1 cellular context compared by ENCODE assay signal in genomic region chr1:31644560-31645273, GRCh38.
TF ChIP-seq lines count a peak whose summit lies in the region.

Gene PEF1, minus strand, starts transcription at chr1:31644876. Its CDS starts 12 bp downstream, at chr1:31644864.

TF ChIP-seq in K562, 482 proteins besides CTCF, POLR2A, EP300 and RAD21 (continued from another document):
- TF ChIP-seq PBX2 (CRISPR knock-in tag; IDR thresholded peaks at IDR 0.05; ENCODE audit: low read depth) (peak; percentile 99), PBX2 (tag; conservative IDR thresholded peaks at IDR 0.05; ENCODE audit: low read depth) (peak; percentile 100), VEZF1 (CRISPR knock-in tag; IDR thresholded peaks at IDR 0.05) (peak; percentile 75), PURB (CRISPR knock-in tag; IDR thresholded peaks at IDR 0.05; ENCODE audit: low read depth) (no peak), CEBPG (CRISPR knock-in tag; IDR thresholded peaks at IDR 0.05) (no peak), CEBPG (tag; conservative IDR thresholded peaks at IDR 0.05 in 1 of 2, IDR thresholded peaks at IDR 0.05 in 1 of 2) (peak; percentile 42 to 86; a peak in 3 of 4 replicates), NBN (IDR thresholded peaks at IDR 0.05; ENCODE audit: low read depth) (peak; percentile 99), HBP1 (CRISPR knock-in tag; IDR thresholded peaks at IDR 0.05) (peak; percentile 81), BCOR (IDR thresholded peaks at IDR 0.05) (0 out of 2 replicates have a peak, but pooled peaks have one; percentile 31), RBFOX2 (IDR thresholded peaks at IDR 0.05; ENCODE audit: low read depth, low read length) (peak; percentile 94), ZNF197 (CRISPR knock-in tag; IDR thresholded peaks at IDR 0.05; ENCODE audit: low read depth) (peak; percentile 28; the same call in 1 of the 2 replicates), GABPB1 (CRISPR knock-in tag; IDR thresholded peaks at IDR 0.05) (peak; percentile 100), TARDBP (IDR thresholded peaks at IDR 0.05) (peak; percentile 95), TCF3 (CRISPR knock-in tag; IDR thresholded peaks at IDR 0.05) (0 out of 2 replicates have a peak, but pooled peaks have one; percentile 19), ASH1L (IDR thresholded peaks at IDR 0.05; ENCODE audit: borderline replicate concordance, low read depth, partially characterized antibody) (peak; percentile 59), GMEB1 (CRISPR knock-in tag; IDR thresholded peaks at IDR 0.05) (peak; percentile 67), BDP1 (IDR thresholded peaks at IDR 0.05; ENCODE audit: insufficient read depth, insufficient read length) (no peak), MAX (CRISPR knock-in tag; IDR thresholded peaks at IDR 0.05) (peak; percentile 82), RREB1 (CRISPR knock-in tag; IDR thresholded peaks at IDR 0.05) (0 out of 2 replicates have a peak, but pooled peaks have one; percentile 84), CREB3L1 (IDR thresholded peaks at IDR 0.05; ENCODE audit: borderline replicate concordance, low read depth) (peak; percentile 55), ZNF764 (CRISPR knock-in tag; IDR thresholded peaks at IDR 0.05; ENCODE audit: low read depth) (no peak), PML (IDR thresholded peaks at IDR 0.05; ENCODE audit: low read length) (peak; percentile 76), ZNF644 (tag; IDR thresholded peaks at IDR 0.05; ENCODE audit: low read depth) (peak; percentile 82; the same call in 1 of the 2 replicates), SREBF1 (IDR thresholded peaks at IDR 0.05; ENCODE audit: borderline replicate concordance, low read depth, low read length) (0 out of 2 replicates have a peak, but pooled peaks have one; percentile 61), CCNT2 (IDR thresholded peaks at IDR 0.05; ENCODE audit: borderline replicate concordance, extremely low read depth, insufficient read length, low read depth, low read length) (no peak), ERF (CRISPR knock-in tag; IDR thresholded peaks at IDR 0.05) (0 out of 2 replicates have a peak, but pooled peaks have one; percentile 38), ATF1 (CRISPR knock-in tag; IDR thresholded peaks at IDR 0.05) (peak; percentile 99), ATF1 (tag; IDR thresholded peaks at IDR 0.05) (peak; percentile 100), NFRKB (IDR thresholded peaks at IDR 0.05; ENCODE audit: low read depth) (peak; percentile 65), ZNF444 (CRISPR knock-in tag; IDR thresholded peaks at IDR 0.05) (no peak)
